1 cellular context compared by ENCODE assay signal in the genomic region with DNA sequence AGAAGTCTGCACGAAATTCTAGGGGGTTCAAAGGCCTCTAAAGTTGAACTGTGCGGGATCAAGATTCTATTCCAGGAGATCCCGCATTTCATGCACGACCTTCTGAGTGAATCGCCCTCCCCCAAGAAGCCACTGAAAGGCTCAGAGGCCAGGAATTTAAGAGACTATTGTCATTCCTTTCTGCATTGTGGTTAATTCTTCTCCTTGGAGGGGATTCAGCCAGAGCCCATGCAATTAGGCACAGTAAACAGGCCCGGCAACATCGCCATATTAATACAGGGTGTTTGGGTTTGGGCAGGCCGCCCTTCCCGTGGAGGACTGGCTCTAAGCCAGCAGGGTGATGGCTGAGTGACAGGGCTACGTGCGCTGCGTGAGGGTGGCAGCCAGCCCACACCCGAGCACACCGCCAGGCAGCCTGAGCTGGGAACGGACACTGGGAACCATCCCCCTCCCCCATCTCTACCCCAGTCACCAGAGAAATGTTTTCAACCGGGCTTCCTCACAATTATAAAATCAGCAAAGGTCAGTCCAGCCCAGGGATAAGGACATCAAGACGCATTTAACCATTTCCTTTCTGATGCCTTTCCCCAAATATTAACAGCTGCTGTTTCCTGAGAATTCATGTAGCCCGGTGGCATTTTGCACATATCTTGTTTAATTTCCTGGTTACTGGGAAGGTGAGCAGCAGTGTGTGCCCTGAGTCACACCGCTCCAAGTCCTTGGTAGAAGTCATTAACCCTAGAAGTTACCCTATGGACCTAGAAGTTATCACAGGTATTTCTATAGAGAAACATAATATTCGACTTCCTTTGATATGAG.
TF ChIP-seq lines count a peak whose summit lies in the region.

No MANE protein-coding gene starts in this region.

TF ChIP-seq in HepG2, 621 proteins besides CTCF, POLR2A, EP300 and RAD21 (continued from another document):
- TF ChIP-seq, protein P1, sequence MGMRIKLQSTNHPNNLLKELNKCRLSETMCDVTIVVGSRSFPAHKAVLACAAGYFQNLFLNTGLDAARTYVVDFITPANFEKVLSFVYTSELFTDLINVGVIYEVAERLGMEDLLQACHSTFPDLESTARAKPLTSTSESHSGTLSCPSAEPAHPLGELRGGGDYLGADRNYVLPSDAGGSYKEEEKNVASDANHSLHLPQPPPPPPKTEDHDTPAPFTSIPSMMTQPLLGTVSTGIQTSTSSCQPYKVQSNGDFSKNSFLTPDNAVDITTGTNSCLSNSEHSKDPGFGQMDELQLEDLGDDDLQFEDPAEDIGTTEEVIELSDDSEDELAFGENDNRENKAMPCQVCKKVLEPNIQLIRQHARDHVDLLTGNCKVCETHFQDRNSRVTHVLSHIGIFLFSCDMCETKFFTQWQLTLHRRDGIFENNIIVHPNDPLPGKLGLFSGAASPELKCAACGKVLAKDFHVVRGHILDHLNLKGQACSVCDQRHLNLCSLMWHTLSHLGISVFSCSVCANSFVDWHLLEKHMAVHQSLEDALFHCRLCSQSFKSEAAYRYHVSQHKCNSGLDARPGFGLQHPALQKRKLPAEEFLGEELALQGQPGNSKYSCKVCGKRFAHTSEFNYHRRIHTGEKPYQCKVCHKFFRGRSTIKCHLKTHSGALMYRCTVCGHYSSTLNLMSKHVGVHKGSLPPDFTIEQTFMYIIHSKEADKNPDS (CRISPR knock-in tag; IDR thresholded peaks at IDR 0.05) = no peak
